ENCODE assay signal across 10 cellular contexts in genomic region chr2:42752299-42752698, GRCh38. TPM values are rescaled to one million over a fixed set of nuclear protein-coding genes. Genes with fewer than 3 reads are reported as not detected.
DNase-seq lines count a peak whose midpoint lies in the region; ATAC-seq and TF ChIP-seq lines count a peak whose summit lies in the region.
"Had no signal": no experiment of that assay in that cellular context is flagged by ENCODE, and none has a peak within 500 bp of the region (broad histone marks: within the 10 kb centered on the region; RNA-seq: fewer than 3 reads in every experiment).

No MANE protein-coding gene starts in this region.

- TF ChIP-seq POLR2A in GM18505 (IDR thresholded peaks at IDR 0.05; ENCODE audit: borderline replicate concordance, extremely low read depth, insufficient read depth, insufficient read length), result no peak

- H3F3A ChIP-seq in MM.1S (ENCODE audit: insufficient read depth, low read length), result no peaks in the 10 kb centered on the region

- no peak overlapping the region for H3K9ac ChIP-seq in MM.1S (ENCODE audit: low read length)

- peaks cover 8% of the 10 kb centered on the region for H3K36me3 Mint-ChIP-seq in activated naive CD4-positive, alpha-beta T cell treated with anti-CD3 and anti-CD28 coated beads, Interleukin-2, amount 10 ng/mL, durations not matched to agents 7 days and 5 days

- H3K9me3 ChIP-seq in MM.1S (replicated peaks; ENCODE audit: insufficient read depth, low read length), result no peaks in the 10 kb centered on the region

- H3K4me3 ChIP-seq in MM.1S (ENCODE audit: low read length), result no peak overlapping the region

- no peak overlapping the region for H3K27ac ChIP-seq in MM.1S (ENCODE audit: low read length)

- H3K36me3 ChIP-seq in MM.1S (replicated peaks; ENCODE audit: insufficient read depth, low read length), result no peaks in the 10 kb centered on the region

- H3K4me2 ChIP-seq in MM.1S (ENCODE audit: low read depth, low read length), result no peak overlapping the region

- H3K27me3 Mint-ChIP-seq in activated naive CD4-positive, alpha-beta T cell treated with anti-CD3 and anti-CD28 coated beads, Interleukin-2, amount 10 ng/mL, durations not matched to agents 7 days and 5 days, result no peaks in the 10 kb centered on the region

- no peak overlapping the region for H3K4me3 Mint-ChIP-seq in activated naive CD4-positive, alpha-beta T cell treated with anti-CD3 and anti-CD28 coated beads, Interleukin-2, amount 10 ng/mL, durations not matched to agents 7 days and 5 days

- DNase-seq in KBM-7 (peak; percentile 98), germinal center (ENCODE audit: low spot score) (peak; percentile 42), retina (no peak), occipital lobe (lab: John Stamatoyannopoulos, UW) (no peak), MM.1S (no peak)
- no peak for DNase-seq in activated naive CD4-positive, alpha-beta T cell treated with anti-CD3 and anti-CD28 coated beads, Interleukin-2, amount 10 ng/mL, durations not matched to agents 7 days and 5 days
- DNase-seq: erythroblast, NCI-H2081 had no signal

- H3K9me2 ChIP-seq in MM.1S (replicated peaks; ENCODE audit: insufficient read depth, low read length), result no peaks in the 10 kb centered on the region

- CTCF ChIA-PET in activated naive CD4-positive, alpha-beta T cell treated with anti-CD3 and anti-CD28 coated beads, Interleukin-2, amount 10 ng/mL, durations not matched to agents 7 days and 5 days (lab: Charles Lee), result no interaction called here

- ATAC-seq in GM18505 (IDR thresholded peaks at IDR 0.05; ENCODE audit: unreplicated experiment) (peak; percentile 59), GM21737 (IDR thresholded peaks at IDR 0.05; ENCODE audit: unreplicated experiment) (peak; percentile 54)

- no peak overlapping the region for H3K27ac Mint-ChIP-seq in activated naive CD4-positive, alpha-beta T cell treated with anti-CD3 and anti-CD28 coated beads, Interleukin-2, amount 10 ng/mL, durations not matched to agents 7 days and 5 days

- H3K4me1 Mint-ChIP-seq in activated naive CD4-positive, alpha-beta T cell treated with anti-CD3 and anti-CD28 coated beads, Interleukin-2, amount 10 ng/mL, durations not matched to agents 7 days and 5 days, result no peaks in the 10 kb centered on the region

- H2AFZ ChIP-seq in MM.1S (ENCODE audit: low read length), result no peak overlapping the region

- no peaks in the 10 kb centered on the region for H3K79me2 ChIP-seq in MM.1S (ENCODE audit: low read length)

- H3K4me1 ChIP-seq in MM.1S (ENCODE audit: low read length), result no peaks in the 10 kb centered on the region

- H3K9me3 Mint-ChIP-seq in activated naive CD4-positive, alpha-beta T cell treated with anti-CD3 and anti-CD28 coated beads, Interleukin-2, amount 10 ng/mL, durations not matched to agents 7 days and 5 days, result no peaks in the 10 kb centered on the region

- TF ChIP-seq CTCF in MM.1S (IDR thresholded peaks at IDR 0.05; ENCODE audit: low read length), result no peak

- in situ Hi-C loops in KBM-7 (cut with MboI; ENCODE audit: low pct_unique_long_range_greater_than_20kb, low sequenced_read_pairs), result no loop called here

- H4K20me1 ChIP-seq in MM.1S (ENCODE audit: insufficient read depth, low read length), result no peaks in the 10 kb centered on the region

- no peaks in the 10 kb centered on the region for H3K27me3 ChIP-seq in MM.1S (replicated peaks; ENCODE audit: insufficient read depth, low read length)

RNA-seq across cellular contexts. Expression of gene OXER1, which starts 11.6 kb away (rescaled TPM):
- not detected for total RNA-seq in occipital lobe

RNA-seq across cellular contexts. Expression of gene HAAO, which starts 40.1 kb away (rescaled TPM):
- total RNA-seq in occipital lobe, result 0.62 TPM

Comparison
In these comparisons a context has a peak if more than half of its experiments do, and no peak if none do; other contexts are left out.
1. DNase-seq: peak in KBM-7 (single experiment) and germinal center (single experiment); none in activated naive CD4-positive, alpha-beta T cell treated with anti-CD3 and anti-CD28 coated beads, Interleukin-2, amount 10 ng/mL, durations not matched to agents 7 days and 5 days (single experiment), retina (single experiment), occipital lobe (single experiment) and MM.1S (single experiment).